In the genomic region with DNA sequence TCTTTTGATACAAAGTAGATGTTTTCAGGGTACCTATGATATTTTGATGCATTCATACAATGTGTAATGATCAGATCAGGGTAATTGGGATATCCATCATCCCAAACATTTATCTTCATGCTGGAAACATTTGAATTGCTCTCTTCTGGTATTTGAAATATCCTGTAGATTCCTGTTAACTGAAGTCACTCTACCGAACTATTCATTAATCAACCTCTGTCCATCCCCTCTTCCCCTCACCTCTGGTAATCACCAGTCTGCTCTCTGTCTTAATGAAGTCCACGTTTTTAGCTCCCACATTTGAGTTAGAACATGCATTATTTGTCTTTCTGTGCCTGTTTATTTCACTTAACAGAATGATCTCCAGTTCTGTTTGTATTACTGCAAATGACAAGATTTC, we compare ENCODE assay signal across 25 cellular contexts. TPM values are rescaled to one million over a fixed set of nuclear protein-coding genes. Genes with fewer than 3 reads are reported as not detected.
DNase-seq lines count a peak whose midpoint lies in the region; TF ChIP-seq lines count a peak whose summit lies in the region.
"Had no signal": no experiment of that assay in that cellular context is flagged by ENCODE, and none has a peak within 500 bp of the region (broad histone marks: within the 10 kb centered on the region; RNA-seq: fewer than 3 reads in every experiment).

No MANE protein-coding gene starts in this region.

- H3K79me1 ChIP-seq in mesenchymal stem cell (replicated peaks; ENCODE audit: low read length, poor library complexity, severe bottlenecking), result peaks cover 30% of the 10 kb centered on the region

- H2AFZ ChIP-seq in SU-DHL-6 (ENCODE audit: low read depth, low read length, severe bottlenecking) (no peak overlapping the region), mesenchymal stem cell (ENCODE audit: low read depth, low read length) (no peak overlapping the region)

- H3K4me1 ChIP-seq in DOHH2 (ENCODE audit: control insufficient read depth, low read length), result peaks cover 20% of the 10 kb centered on the region
- H3K4me1 ChIP-seq in mesenchymal stem cell (ENCODE audit: control insufficient read depth, insufficient read depth, low read depth, low read length), result peaks cover 12% of the 10 kb centered on the region
- H3K4me1 ChIP-seq: body of pancreas, right atrium auricular region, vagina had no signal

- H3K9me3 ChIP-seq in DOHH2 (ENCODE audit: control insufficient read depth, insufficient read depth, low read length) (peaks cover 4% of the 10 kb centered on the region; the same call in 1 of the 2 replicates), SU-DHL-6 (ENCODE audit: insufficient read depth, low read length) (no peaks in the 10 kb centered on the region), mesenchymal stem cell (ENCODE audit: control insufficient read depth, low read length) (peaks cover 3% of the 10 kb centered on the region)
- H3K9me3 ChIP-seq: body of pancreas, right atrium auricular region, testis, vagina had no signal

- H3K36me3 Mint-ChIP-seq in type B pancreatic cell, result peaks cover 67% of the 10 kb centered on the region

- H2BK120ac ChIP-seq in mesenchymal stem cell (ENCODE audit: low read depth, low read length), result no peak overlapping the region

- peak; percentile 9 for DNase-seq in AG08395 (ENCODE audit: low spot score)
- DNase-seq in mesenchymal stem cell, result no peak
- DNase-seq in SKM-1 treated with dmso at 0.1 percent for 144 hours (lab: John Stamatoyannopoulos, UW; ENCODE audit: unreplicated experiment), result no peak
- no peak for DNase-seq in type B pancreatic cell (ENCODE audit: extremely low spot score, unreplicated experiment)
- DNase-seq in DMS153 (lab: John Stamatoyannopoulos, UW), result no peak
- DNase-seq in DMS53 (lab: John Stamatoyannopoulos, UW), result no peak
- DNase-seq: activated CD4-positive, alpha-beta T cell treated with anti-CD3 and anti-CD28 coated beads, Interleukin-2, amount 10 ng/mL, durations not matched to agents 7 days and 5 days; activated naive CD8-positive, alpha-beta T cell treated with anti-CD3 and anti-CD28 coated beads for 36 hours; body of pancreas; cerebellar nuclear complex; DMS79 treated with DMSO at 0.1 percent for 48 hours; H9; left cardiac atrium; NCI-H1694; NCI-H526 treated with DMSO at 0.1 percent for 48 hours; stimulated activated CD4-positive, alpha-beta T cell treated with anti-CD3 and anti-CD28 coated beads, Interleukin-4, amount 100 ng/mL, for 24 hours; stimulated activated naive B cell treated with anti-CD40 and anti-IgM and Interleukin-4, amounts not matched to agents 10 μg/mL and 1 μg/mL and 100 μg/mL, for 72 hours; testis had no signal

- no peaks in the 10 kb centered on the region for H3K27me3 Mint-ChIP-seq in type B pancreatic cell
- H3K27me3 Mint-ChIP-seq: activated CD4-positive, alpha-beta T cell treated with anti-CD3 and anti-CD28 coated beads, Interleukin-2, amount 10 ng/mL, durations not matched to agents 7 days and 5 days; activated naive CD8-positive, alpha-beta T cell treated with anti-CD3 and anti-CD28 coated beads for 36 hours; stimulated activated naive B cell treated with anti-CD40 and anti-IgM and Interleukin-4, amounts not matched to agents 10 μg/mL and 1 μg/mL and 100 μg/mL, for 72 hours had no signal

- H3K27ac Mint-ChIP-seq in type B pancreatic cell, result no peak overlapping the region
- H3K27ac Mint-ChIP-seq: activated CD4-positive, alpha-beta T cell treated with anti-CD3 and anti-CD28 coated beads, Interleukin-2, amount 10 ng/mL, durations not matched to agents 7 days and 5 days; activated naive CD8-positive, alpha-beta T cell treated with anti-CD3 and anti-CD28 coated beads for 36 hours; H9; stimulated activated naive B cell treated with anti-CD40 and anti-IgM and Interleukin-4, amounts not matched to agents 10 μg/mL and 1 μg/mL and 100 μg/mL, for 72 hours had no signal

- H3K27ac ChIP-seq in DOHH2 (ENCODE audit: low read depth, low read length) (0 out of 2 replicates have a peak overlapping the region, but pooled peaks have one; percentile 7), SU-DHL-6 (ENCODE audit: low read depth, low read length) (no peak overlapping the region), mesenchymal stem cell (ENCODE audit: low read length, poor library complexity, severe bottlenecking) (peak overlapping the region; percentile 67)
- H3K27ac ChIP-seq: body of pancreas, right atrium auricular region, testis, vagina, VCaP had no signal

- TF ChIP-seq CTCF in DOHH2 (IDR thresholded peaks at IDR 0.05; ENCODE audit: low read depth, low read length, poor library complexity, severe bottlenecking) (no peak), SU-DHL-6 (IDR thresholded peaks at IDR 0.05; ENCODE audit: insufficient read depth, low read length, poor library complexity, severe bottlenecking) (no peak), type B pancreatic cell (conservative IDR thresholded peaks at IDR 0.05) (no peak)

- peak overlapping the region; percentile 34 for H3K4me2 ChIP-seq in DOHH2 (ENCODE audit: low read length)
- H3K4me2 ChIP-seq in SU-DHL-6 (ENCODE audit: low read depth, low read length, poor library complexity, severe bottlenecking), result peak overlapping the region; percentile 11
- no peak overlapping the region for H3K4me2 ChIP-seq in mesenchymal stem cell (ENCODE audit: low read length, poor library complexity, severe bottlenecking)

- H3K23ac ChIP-seq in mesenchymal stem cell (ENCODE audit: low read length in 2 of 2), result no peak overlapping the region

- H4K91ac ChIP-seq in mesenchymal stem cell (ENCODE audit: low read length), result no peak overlapping the region

- H3K9me3 Mint-ChIP-seq in type B pancreatic cell, result no peaks in the 10 kb centered on the region

- H3K4me3 ChIP-seq in DOHH2 (ENCODE audit: low read length) (peak overlapping the region; percentile 5), SU-DHL-6 (ENCODE audit: insufficient read depth, low read length, poor library complexity, severe bottlenecking) (no peak overlapping the region), mesenchymal stem cell (ENCODE audit: insufficient read depth in 1 of 2, low read depth in 1 of 2, low read length in 2 of 2) (no peak overlapping the region)
- H3K4me3 ChIP-seq: body of pancreas, right atrium auricular region, testis, vagina had no signal

- WGBS in mesenchymal stem cell, result 13% methylated on average over 1 of the region's 2 CpGs

- H2BK5ac ChIP-seq in mesenchymal stem cell (ENCODE audit: low read depth, low read length, poor library complexity, severe bottlenecking), result no peak overlapping the region

- 0 out of 2 replicates have a peak, but pooled peaks cover 4% of the 10 kb centered on the region for H3F3A ChIP-seq in DOHH2 (ENCODE audit: control insufficient read depth, insufficient read depth)
- no peaks in the 10 kb centered on the region for H3F3A ChIP-seq in SU-DHL-6 (ENCODE audit: insufficient read depth)

- no peaks in the 10 kb centered on the region for H3K9me2 ChIP-seq in DOHH2 (replicated peaks; ENCODE audit: control insufficient read depth, low read length)
- no peaks in the 10 kb centered on the region for H3K9me2 ChIP-seq in SU-DHL-6 (replicated peaks; ENCODE audit: insufficient read depth, low read length)

- H2AK5ac ChIP-seq in mesenchymal stem cell (ENCODE audit: low read length, severe bottlenecking), result no peak overlapping the region

- no peak overlapping the region for H3K14ac ChIP-seq in mesenchymal stem cell (ENCODE audit: low read length in 2 of 2)

- no peak overlapping the region for H3K4ac ChIP-seq in mesenchymal stem cell (ENCODE audit: low read depth in 1 of 2, low read length in 2 of 2)

- H3K79me2 ChIP-seq in DOHH2 (ENCODE audit: control insufficient read depth, low read length), result peaks cover 77% of the 10 kb centered on the region
- H3K79me2 ChIP-seq in SU-DHL-6 (ENCODE audit: insufficient read depth, low read length), result peaks cover 40% of the 10 kb centered on the region; the same call in 1 of the 2 replicates

- no peak overlapping the region for H3K9ac ChIP-seq in SU-DHL-6 (ENCODE audit: low read length)
- no peak overlapping the region for H3K9ac ChIP-seq in mesenchymal stem cell (ENCODE audit: low read length)

- H4K8ac ChIP-seq in mesenchymal stem cell (ENCODE audit: low read length), result no peak overlapping the region

- H3K36me3 ChIP-seq in DOHH2 (ENCODE audit: control insufficient read depth, low read length) (peaks cover 89% of the 10 kb centered on the region), SU-DHL-6 (ENCODE audit: low read length) (peaks cover 19% of the 10 kb centered on the region), mesenchymal stem cell (ENCODE audit: control insufficient read depth in 1 of 2, insufficient read depth in 2 of 2, low read depth in 1 of 2, low read length in 2 of 2) (peaks cover 38 to 85% of the 10 kb centered on the region in 2 experiments)

- no peak overlapping the region for H2BK12ac ChIP-seq in mesenchymal stem cell (ENCODE audit: low read length in 2 of 2)

- H3K27me3 ChIP-seq in DOHH2 (ENCODE audit: control insufficient read depth, low read length) (no peaks in the 10 kb centered on the region), SU-DHL-6 (ENCODE audit: low read length) (no peaks in the 10 kb centered on the region), mesenchymal stem cell (ENCODE audit: control insufficient read depth in 1 of 2, insufficient read depth in 1 of 2, low read length in 2 of 2) (no peaks in the 10 kb centered on the region)
- H3K27me3 ChIP-seq: body of pancreas, right atrium auricular region, testis, vagina had no signal

- H3K4me3 Mint-ChIP-seq in type B pancreatic cell, result no peak overlapping the region
- H3K4me3 Mint-ChIP-seq: activated CD4-positive, alpha-beta T cell treated with anti-CD3 and anti-CD28 coated beads, Interleukin-2, amount 10 ng/mL, durations not matched to agents 7 days and 5 days; activated naive CD8-positive, alpha-beta T cell treated with anti-CD3 and anti-CD28 coated beads for 36 hours; H9; stimulated activated naive B cell treated with anti-CD40 and anti-IgM and Interleukin-4, amounts not matched to agents 10 μg/mL and 1 μg/mL and 100 μg/mL, for 72 hours; T-helper 2 cell treated with Interferon-gamma antibody and Interleukin-4, amounts not matched to agents 5 μg/mL and 100 μg/mL, for 36 hours had no signal

- H2BK15ac ChIP-seq in mesenchymal stem cell (ENCODE audit: low read depth, poor library complexity, severe bottlenecking), result no peak overlapping the region

- peaks cover 5% of the 10 kb centered on the region for H3K4me1 Mint-ChIP-seq in type B pancreatic cell (ENCODE audit: unreplicated experiment)
- H3K4me1 Mint-ChIP-seq: H9 had no signal

- H3K18ac ChIP-seq in mesenchymal stem cell (ENCODE audit: low read depth in 1 of 2, low read length in 2 of 2), result no peak overlapping the region

- H4K20me1 ChIP-seq in DOHH2 (ENCODE audit: control insufficient read depth, insufficient read depth, low read depth, low read length) (peaks cover 6% of the 10 kb centered on the region; the same call in 1 of the 2 replicates), SU-DHL-6 (ENCODE audit: low read depth, low read length) (no peaks in the 10 kb centered on the region)

RNA-seq across cellular contexts. Expression of a gene that starts 11.3 kb away (rescaled TPM):
- 26.2 TPM for polyA plus RNA-seq in mesenchymal stem cell (2013, experiment 1 of 2)
- polyA plus RNA-seq in mesenchymal stem cell (2013, experiment 2 of 2), result 26.0 TPM
- 79.1 and 89.6 TPM in 2 replicates for total RNA-seq in type B pancreatic cell (ENCODE audit: low replicate concordance)

RNA-seq across cellular contexts. Expression of a gene that starts 19.2 kb away (rescaled TPM):
- polyA plus RNA-seq in mesenchymal stem cell (2013, experiment 1 of 2), result 0.17 TPM
- polyA plus RNA-seq in mesenchymal stem cell (2013, experiment 2 of 2), result 0.19 TPM
- total RNA-seq in type B pancreatic cell (ENCODE audit: low replicate concordance), result 0.21 and 0.56 TPM in 2 replicates
- total RNA-seq: activated CD4-positive, alpha-beta T cell treated with anti-CD3 and anti-CD28 coated beads, Interleukin-2, amount 10 ng/mL, durations not matched to agents 7 days and 5 days; activated naive CD8-positive, alpha-beta T cell treated with anti-CD3 and anti-CD28 coated beads for 36 hours; body of pancreas; left cardiac atrium; right atrium auricular region; SK-MEL-5; vagina had no signal

RNA-seq across cellular contexts. Expression of a gene that starts 26.2 kb away (rescaled TPM):
- 4.3 TPM for polyA plus RNA-seq in mesenchymal stem cell (2013, experiment 1 of 2)
- polyA plus RNA-seq in mesenchymal stem cell (2013, experiment 2 of 2), result 4.0 TPM
- 6.9 and 8.2 TPM in 2 replicates for total RNA-seq in type B pancreatic cell (ENCODE audit: low replicate concordance)

RNA-seq across cellular contexts. Expression of a gene that starts 32.1 kb away (rescaled TPM):
- 78.5 TPM for polyA plus RNA-seq in mesenchymal stem cell (2013, experiment 1 of 2)
- 77.3 TPM for polyA plus RNA-seq in mesenchymal stem cell (2013, experiment 2 of 2)
- total RNA-seq in type B pancreatic cell (ENCODE audit: low replicate concordance), result 106 and 127 TPM in 2 replicates

RNA-seq across cellular contexts. Expression of a gene that starts 47.5 kb away (rescaled TPM):
- polyA plus RNA-seq in mesenchymal stem cell (2013, experiment 1 of 2), result 38.2 TPM
- polyA plus RNA-seq in mesenchymal stem cell (2013, experiment 2 of 2), result 37.0 TPM
- total RNA-seq in type B pancreatic cell (ENCODE audit: low replicate concordance), result 20.4 and 21.7 TPM in 2 replicates
